ENCODE assay signal across 1 cellular context in the genomic region with DNA sequence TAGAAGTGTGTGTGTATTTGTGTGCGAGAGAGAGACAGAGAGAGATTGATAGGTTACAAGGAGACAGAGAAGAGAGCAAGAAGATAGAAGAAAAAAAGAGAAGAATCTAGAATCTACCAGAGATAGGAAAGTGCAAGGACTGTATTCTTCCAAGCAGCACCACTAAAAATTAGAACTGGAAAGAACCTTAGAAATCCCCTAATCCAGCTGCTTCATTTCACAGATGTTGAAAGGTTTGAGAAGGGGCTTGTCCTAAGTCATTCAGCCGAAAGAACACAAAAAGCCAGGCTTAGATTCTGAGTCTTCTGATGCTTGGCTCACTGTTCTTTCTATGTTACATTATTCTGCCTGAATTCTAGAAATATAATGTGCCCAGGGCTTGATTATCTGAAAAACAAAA.
TF ChIP-seq lines count a peak whose summit lies in the region.

No MANE protein-coding gene starts in this region.

TF ChIP-seq in K562, 482 proteins besides CTCF, POLR2A, EP300 and RAD21:
- TF ChIP-seq TEAD2 (tag; IDR thresholded peaks at IDR 0.05) (no peak), ZNF76 (CRISPR knock-in tag; IDR thresholded peaks at IDR 0.05; ENCODE audit: borderline replicate concordance) (no peak), RBFOX2 (IDR thresholded peaks at IDR 0.05; ENCODE audit: low read depth, low read length) (peak; percentile 26; the same call in 1 of the 2 replicates), SETDB1 (IDR thresholded peaks at IDR 0.05; ENCODE audit: low read length) (no peak)
- TF ChIP-seq, protein P1, sequence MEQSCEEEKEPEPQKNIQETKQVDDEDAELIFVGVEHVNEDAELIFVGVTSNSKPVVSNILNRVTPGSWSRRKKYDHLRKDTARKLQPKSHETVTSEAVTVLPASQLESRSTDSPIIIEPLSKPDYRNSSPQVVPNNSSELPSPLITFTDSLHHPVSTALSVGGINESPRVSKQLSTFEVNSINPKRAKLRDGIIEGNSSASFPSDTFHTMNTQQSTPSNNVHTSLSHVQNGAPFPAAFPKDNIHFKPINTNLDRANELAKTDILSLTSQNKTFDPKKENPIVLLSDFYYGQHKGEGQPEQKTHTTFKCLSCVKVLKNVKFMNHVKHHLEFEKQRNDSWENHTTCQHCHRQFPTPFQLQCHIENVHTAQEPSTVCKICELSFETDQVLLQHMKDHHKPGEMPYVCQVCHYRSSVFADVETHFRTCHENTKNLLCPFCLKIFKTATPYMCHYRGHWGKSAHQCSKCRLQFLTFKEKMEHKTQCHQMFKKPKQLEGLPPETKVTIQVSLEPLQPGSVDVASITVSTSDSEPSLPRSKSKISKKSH (CRISPR knock-in tag; IDR thresholded peaks at IDR 0.05), result no peak
- TF ChIP-seq, protein P2, sequence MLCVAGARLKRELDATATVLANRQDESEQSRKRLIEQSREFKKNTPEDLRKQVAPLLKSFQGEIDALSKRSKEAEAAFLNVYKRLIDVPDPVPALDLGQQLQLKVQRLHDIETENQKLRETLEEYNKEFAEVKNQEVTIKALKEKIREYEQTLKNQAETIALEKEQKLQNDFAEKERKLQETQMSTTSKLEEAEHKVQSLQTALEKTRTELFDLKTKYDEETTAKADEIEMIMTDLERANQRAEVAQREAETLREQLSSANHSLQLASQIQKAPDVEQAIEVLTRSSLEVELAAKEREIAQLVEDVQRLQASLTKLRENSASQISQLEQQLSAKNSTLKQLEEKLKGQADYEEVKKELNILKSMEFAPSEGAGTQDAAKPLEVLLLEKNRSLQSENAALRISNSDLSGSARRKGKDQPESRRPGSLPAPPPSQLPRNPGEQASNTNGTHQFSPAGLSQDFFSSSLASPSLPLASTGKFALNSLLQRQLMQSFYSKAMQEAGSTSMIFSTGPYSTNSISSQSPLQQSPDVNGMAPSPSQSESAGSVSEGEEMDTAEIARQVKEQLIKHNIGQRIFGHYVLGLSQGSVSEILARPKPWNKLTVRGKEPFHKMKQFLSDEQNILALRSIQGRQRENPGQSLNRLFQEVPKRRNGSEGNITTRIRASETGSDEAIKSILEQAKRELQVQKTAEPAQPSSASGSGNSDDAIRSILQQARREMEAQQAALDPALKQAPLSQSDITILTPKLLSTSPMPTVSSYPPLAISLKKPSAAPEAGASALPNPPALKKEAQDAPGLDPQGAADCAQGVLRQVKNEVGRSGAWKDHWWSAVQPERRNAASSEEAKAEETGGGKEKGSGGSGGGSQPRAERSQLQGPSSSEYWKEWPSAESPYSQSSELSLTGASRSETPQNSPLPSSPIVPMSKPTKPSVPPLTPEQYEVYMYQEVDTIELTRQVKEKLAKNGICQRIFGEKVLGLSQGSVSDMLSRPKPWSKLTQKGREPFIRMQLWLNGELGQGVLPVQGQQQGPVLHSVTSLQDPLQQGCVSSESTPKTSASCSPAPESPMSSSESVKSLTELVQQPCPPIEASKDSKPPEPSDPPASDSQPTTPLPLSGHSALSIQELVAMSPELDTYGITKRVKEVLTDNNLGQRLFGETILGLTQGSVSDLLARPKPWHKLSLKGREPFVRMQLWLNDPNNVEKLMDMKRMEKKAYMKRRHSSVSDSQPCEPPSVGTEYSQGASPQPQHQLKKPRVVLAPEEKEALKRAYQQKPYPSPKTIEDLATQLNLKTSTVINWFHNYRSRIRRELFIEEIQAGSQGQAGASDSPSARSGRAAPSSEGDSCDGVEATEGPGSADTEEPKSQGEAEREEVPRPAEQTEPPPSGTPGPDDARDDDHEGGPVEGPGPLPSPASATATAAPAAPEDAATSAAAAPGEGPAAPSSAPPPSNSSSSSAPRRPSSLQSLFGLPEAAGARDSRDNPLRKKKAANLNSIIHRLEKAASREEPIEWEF (CRISPR knock-in tag; IDR thresholded peaks at IDR 0.05), result 0 out of 2 replicates have a peak, but pooled peaks have one; percentile 39
